ENCODE assay signal across 1 cellular context in genomic region chr10:69866246-69866687, GRCh38.
TF ChIP-seq lines count a peak whose summit lies in the region.

No MANE protein-coding gene starts in this region.

TF ChIP-seq in HepG2, 621 proteins besides CTCF, POLR2A, EP300 and RAD21:
- no peak for TF ChIP-seq ATF7 (IDR thresholded peaks at IDR 0.05)
- no peak for TF ChIP-seq ATF7 (CRISPR knock-in tag; IDR thresholded peaks at IDR 0.05)
- TF ChIP-seq ZZZ3 (CRISPR knock-in tag; IDR thresholded peaks at IDR 0.05; ENCODE audit: borderline replicate concordance), result no peak
- no peak for TF ChIP-seq TMF1 (CRISPR knock-in tag; IDR thresholded peaks at IDR 0.05; ENCODE audit: low read depth)
- TF ChIP-seq CEBPB (IDR thresholded peaks at IDR 0.05; ENCODE audit: borderline replicate concordance, low read depth, low read length), result no peak
- no peak for TF ChIP-seq RFXAP (CRISPR knock-in tag; IDR thresholded peaks at IDR 0.05; ENCODE audit: borderline replicate concordance)
- TF ChIP-seq ZNF709 (CRISPR knock-in tag; IDR thresholded peaks at IDR 0.05), result no peak
- no peak for TF ChIP-seq ZNF788 (CRISPR knock-in tag; IDR thresholded peaks at IDR 0.05; ENCODE audit: borderline replicate concordance)
- TF ChIP-seq MBNL3 (CRISPR knock-in tag; conservative IDR thresholded peaks at IDR 0.05), result no peak
- no peak for TF ChIP-seq ZNF101 (CRISPR knock-in tag; IDR thresholded peaks at IDR 0.05; ENCODE audit: borderline replicate concordance, low read depth)
- no peak for TF ChIP-seq SIX1 (CRISPR knock-in tag; IDR thresholded peaks at IDR 0.05; ENCODE audit: borderline replicate concordance)
- no peak for TF ChIP-seq SATB2 (CRISPR knock-in tag; IDR thresholded peaks at IDR 0.05)
- no peak for TF ChIP-seq ZNF225 (CRISPR knock-in tag; IDR thresholded peaks at IDR 0.05)
- no peak for TF ChIP-seq KDM3A (CRISPR knock-in tag; IDR thresholded peaks at IDR 0.05; ENCODE audit: low read depth)
- no peak for TF ChIP-seq RFX5 (IDR thresholded peaks at IDR 0.05; ENCODE audit: low read depth, low read length)
- no peak for TF ChIP-seq TEF (CRISPR knock-in tag; IDR thresholded peaks at IDR 0.05)
- no peak for TF ChIP-seq ZNF557 (CRISPR knock-in tag; IDR thresholded peaks at IDR 0.05)
TF ChIP-seq in HepG2: peak in this region for 0.
